ENCODE assay signal across 19 cellular contexts in genomic region chr6:41699063-41699462, GRCh38. TPM values are rescaled to one million over a fixed set of nuclear protein-coding genes. Genes with fewer than 3 reads are reported as not detected.
DNase-seq lines count a peak whose midpoint lies in the region; ATAC-seq and TF ChIP-seq lines count a peak whose summit lies in the region.
"Had no signal": no experiment of that assay in that cellular context is flagged by ENCODE, and none has a peak within 500 bp of the region (broad histone marks: within the 10 kb centered on the region; RNA-seq: fewer than 3 reads in every experiment).

No MANE protein-coding gene starts in this region.

- H3K4me3 ChIP-seq in GM06990 (replicated peaks; ENCODE audit: low read depth, low read length) = no peak overlapping the region
- H3K4me3 ChIP-seq in SJSA1 = no peak overlapping the region
- H3K4me3 ChIP-seq in gastroesophageal sphincter = no peak overlapping the region
- H3K4me3 ChIP-seq in mucosa of descending colon = no peak overlapping the region
- H3K4me3 ChIP-seq: suprapubic skin had no signal

- no peaks in the 10 kb centered on the region for H3K9me3 ChIP-seq in SJSA1 (replicated peaks)
- no peaks in the 10 kb centered on the region for H3K9me3 ChIP-seq in gastroesophageal sphincter
- H3K9me3 ChIP-seq in mucosa of descending colon = no peaks in the 10 kb centered on the region
- H3K9me3 ChIP-seq: BE2C, neutrophil, suprapubic skin had no signal

- H3K4me1 ChIP-seq in SJSA1 (replicated peaks) = peaks cover 18% of the 10 kb centered on the region
- peaks cover 0 to 62% (median 5%) of the 10 kb centered on the region in 3 donors for H3K4me1 ChIP-seq in gastroesophageal sphincter
- no peaks in the 10 kb centered on the region for H3K4me1 ChIP-seq in mucosa of descending colon (ENCODE audit: low read depth)
- H3K4me1 ChIP-seq: BE2C had no signal

- intact Hi-C loops in sciatic nerve (cut with DNase I) = no loop called here
- intact Hi-C loops in mucosa of descending colon (cut with DNase I, micrococcal nuclease) = no loop called here

- TF ChIP-seq EP300 in gastroesophageal sphincter (IDR thresholded peaks at IDR 0.05) = no peak

- no peak for ATAC-seq in gastroesophageal sphincter
- ATAC-seq in sciatic nerve = peak; percentile 3
- ATAC-seq in mucosa of descending colon = no peak
- ATAC-seq: left lobe of liver had no signal

- H3K36me3 ChIP-seq in GM06990 (ENCODE audit: control insufficient read depth, insufficient read depth, low read length) (peaks cover 32% of the 10 kb centered on the region), SJSA1 (no peaks in the 10 kb centered on the region), gastroesophageal sphincter (peaks cover 0 to 24% of the 10 kb centered on the region in 2 donors), mucosa of descending colon (ENCODE audit: low read depth) (no peaks in the 10 kb centered on the region)
- H3K36me3 ChIP-seq: BE2C had no signal

- TF ChIP-seq POLR2A in gastroesophageal sphincter (IDR thresholded peaks at IDR 0.05) = no peak

- WGBS in gastroesophageal sphincter (ENCODE audit: low coverage in 1 of 2), 2 donors = 100% methylated on average over 1 of the region's 2 CpGs; no CpG with 5 or more reads in 1 of the 2 donors

- TF ChIP-seq CTCF in GM06990 (IDR thresholded peaks at IDR 0.05; ENCODE audit: insufficient read depth, low read length, poor library complexity, severe bottlenecking) (peak; percentile 3), gastroesophageal sphincter (IDR thresholded peaks at IDR 0.05) (no peak), mucosa of descending colon (IDR thresholded peaks at IDR 0.05) (no peak)

- no peak for DNase-seq in GM06990 (ENCODE audit: extremely low read depth, insufficient read length)
- no peak for DNase-seq in SJSA1 (ENCODE audit: low read depth in 1 of 2, low spot score in 2 of 2)
- DNase-seq in sciatic nerve (ENCODE audit: low spot score) = no peak
- DNase-seq in dermis blood vessel endothelial cell = no peak
- no peak for DNase-seq in SW 1271 (lab: John Stamatoyannopoulos, UW)
- no peak for DNase-seq in mucosa of descending colon
- no peak for DNase-seq in activated CD4-positive, alpha-beta T cell treated with anti-CD3 and anti-CD28 coated beads for 48 hours
- DNase-seq: BE2C, DMS53, H7, NCI-H187, NCI-H69, small intestine had no signal

- H3K27ac ChIP-seq in SJSA1 (peak overlapping the region; percentile 73), gastroesophageal sphincter (peak overlapping the region in 3 of 4 donors; percentile 33 to 55 (median 44))
- H3K27ac ChIP-seq: neutrophil, suprapubic skin had no signal

- H3K27me3 ChIP-seq in GM06990 (replicated peaks; ENCODE audit: control insufficient read depth, insufficient read depth, low read length) = no peaks in the 10 kb centered on the region
- no peaks in the 10 kb centered on the region for H3K27me3 ChIP-seq in SJSA1 (replicated peaks)
- no peaks in the 10 kb centered on the region for H3K27me3 ChIP-seq in gastroesophageal sphincter
- H3K27me3 ChIP-seq: BE2C, neutrophil, suprapubic skin had no signal

RNA-seq across cellular contexts. Expression of gene TFEB, which starts 36.3 kb away (rescaled TPM):
- 3.4 and 6.5 TPM in 2 replicates for total RNA-seq in SJSA1 (2014; rRNA removed; shearing (Covaris generic))
- total RNA-seq in gastroesophageal sphincter (10 to 100 TPM; 16.6 to 42.8 (median 26.1) TPM), sciatic nerve (35.5 TPM), dermis blood vessel endothelial cell (5.7 and 6.5 TPM in 2 replicates), mucosa of descending colon (10 to 100 TPM; 35.2 to 44.5 (median 40.2) TPM)

RNA-seq across cellular contexts. Expression of gene PGC, which starts 48.1 kb away (rescaled TPM):
- total RNA-seq in SJSA1 (2014; rRNA removed; shearing (Covaris generic)) = not detected in 2 replicates
- total RNA-seq in gastroesophageal sphincter = under 1 TPM in 1 of 4 donors, not detected in 3; 0.62 TPM
- total RNA-seq in sciatic nerve = 0.27 TPM
- total RNA-seq in dermis blood vessel endothelial cell = not detected in 2 replicates
- not detected for total RNA-seq in mucosa of descending colon
- total RNA-seq: epithelial cell of proximal tubule; H7; suprapubic skin; T-helper 1 cell treated with Interleukin-12 subunit alpha and Interleukin-12 subunit beta and Interleukin-4 antibody, amounts not matched to agents 30 ng/mL and 1 ng/mL, for 36 hours had no signal
